Comparison of ENCODE assay signal across 8 cellular contexts in genomic region chr19:57559404-57560025, GRCh38. TPM values are rescaled to one million over a fixed set of nuclear protein-coding genes. Genes with fewer than 3 reads are reported as not detected.
DNase-seq lines count a peak whose midpoint lies in the region; ATAC-seq and TF ChIP-seq lines count a peak whose summit lies in the region.

Gene ZNF550, minus strand, starts transcription at chr19:57559863. Its CDS starts 181 bp downstream, at chr19:57559682.

- H3K4me3 ChIP-seq in AG10803 (ENCODE audit: low read length) (peak within 1 kb of the TSS; percentile 93), choroid plexus epithelial cell (ENCODE audit: low read depth, low read length) (peak within 1 kb of the TSS; percentile 98)

- intact Hi-C loops in activated CD4-positive, alpha-beta T cell treated with anti-CD3 and anti-CD28 coated beads for 36 hours (cut with DNase I, micrococcal nuclease): loop anchor here (1.0 kb wide), 12 partner anchors 19 to 368 kb away; partner anchors contain the start of genes TRAPPC2B (in 1 of the 2), ZNF134 (in 1 of the 2), ZNF264 (in 1 of the 2) and ZNF304 (in 1 of the 2)

- H3K4me1 Mint-ChIP-seq in activated CD4-positive, alpha-beta T cell treated with anti-CD3 and anti-CD28 coated beads for 36 hours: peaks cover 22% of the 10 kb centered on the region

- POLR2A ChIA-PET in activated CD4-positive, alpha-beta T cell treated with anti-CD3 and anti-CD28 coated beads for 36 hours (lab: Charles Lee): no interaction called here

- no peak for TF ChIP-seq CTCF in AG10803 (conservative IDR thresholded peaks at IDR 0.05; ENCODE audit: low read length)
- TF ChIP-seq CTCF in choroid plexus epithelial cell (conservative IDR thresholded peaks at IDR 0.05; ENCODE audit: low read depth, low read length): no peak

- ATAC-seq in GM19035 (IDR thresholded peaks at IDR 0.05; ENCODE audit: unreplicated experiment): peak; percentile 94
- ATAC-seq in HG03280 (IDR thresholded peaks at IDR 0.05; ENCODE audit: unreplicated experiment): peak; percentile 98
- ATAC-seq in activated CD4-positive, alpha-beta T cell treated with anti-CD3 and anti-CD28 coated beads for 36 hours: peak; percentile 97

- peak within 1 kb of the TSS; percentile 98 for H3K4me3 Mint-ChIP-seq in activated CD4-positive, alpha-beta T cell treated with anti-CD3 and anti-CD28 coated beads for 36 hours

- no peaks in the 10 kb centered on the region for H3K27me3 Mint-ChIP-seq in activated CD4-positive, alpha-beta T cell treated with anti-CD3 and anti-CD28 coated beads for 36 hours

- peak within 1 kb of the TSS; percentile 5 for H3K27ac ChIP-seq in layer of hippocampus (ENCODE audit: low read depth, low read length)

- H3K9me3 Mint-ChIP-seq in activated CD4-positive, alpha-beta T cell treated with anti-CD3 and anti-CD28 coated beads for 36 hours (ENCODE audit: low read depth): peaks cover 34% of the 10 kb centered on the region

- H3K27me3 ChIP-seq in layer of hippocampus (ENCODE audit: control insufficient read depth, insufficient read depth, low read length): no peaks in the 10 kb centered on the region

- peaks cover 61% of the 10 kb centered on the region for H3K36me3 Mint-ChIP-seq in activated CD4-positive, alpha-beta T cell treated with anti-CD3 and anti-CD28 coated beads for 36 hours (ENCODE audit: low read depth)

- DNase-seq in AG10803 (ENCODE audit: low read depth) (peak; percentile 84), NCI-H446 treated with DMSO at 0.1 percent for 48 hours (lab: John Stamatoyannopoulos, UW) (peak; percentile 63), choroid plexus epithelial cell (ENCODE audit: low read depth) (peak; percentile 92)
- peak; percentile 93 for DNase-seq in activated CD4-positive, alpha-beta T cell treated with anti-CD3 and anti-CD28 coated beads for 36 hours
- DNase-seq in stimulated activated CD4-positive, alpha-beta T cell treated with anti-CD3 and anti-CD28 coated beads, Interleukin-1b, Interleukin-23, amount 100 ng/mL, for 1 hour (ENCODE audit: low read depth in 2 of 2): peak; percentile 64 to 78

- peak within 1 kb of the TSS; percentile 93 for H3K27ac Mint-ChIP-seq in activated CD4-positive, alpha-beta T cell treated with anti-CD3 and anti-CD28 coated beads for 36 hours

- CTCF ChIA-PET in activated CD4-positive, alpha-beta T cell treated with anti-CD3 and anti-CD28 coated beads for 36 hours (lab: Charles Lee): interaction anchor here (0.7 to 0.8 kb wide), 2 partner anchors 42 to 72 kb away, joined by 3 to 5 read pairs; partner anchors contain the start of gene ZNF419

RNA-seq across cellular contexts. Expression of gene ZNF550, which starts in this region (rescaled TPM):
- 10 to 100 TPM; 11.8 to 11.9 TPM for total RNA-seq in activated CD4-positive, alpha-beta T cell treated with anti-CD3 and anti-CD28 coated beads for 36 hours

Comparison
In these comparisons a context has a peak if more than half of its experiments do, and no peak if none do; other contexts are left out.
1. Peak in every context shown above with its lines: DNase-seq, ATAC-seq, H3K4me3 ChIP-seq and H3K27ac ChIP-seq.